In the genomic region with DNA sequence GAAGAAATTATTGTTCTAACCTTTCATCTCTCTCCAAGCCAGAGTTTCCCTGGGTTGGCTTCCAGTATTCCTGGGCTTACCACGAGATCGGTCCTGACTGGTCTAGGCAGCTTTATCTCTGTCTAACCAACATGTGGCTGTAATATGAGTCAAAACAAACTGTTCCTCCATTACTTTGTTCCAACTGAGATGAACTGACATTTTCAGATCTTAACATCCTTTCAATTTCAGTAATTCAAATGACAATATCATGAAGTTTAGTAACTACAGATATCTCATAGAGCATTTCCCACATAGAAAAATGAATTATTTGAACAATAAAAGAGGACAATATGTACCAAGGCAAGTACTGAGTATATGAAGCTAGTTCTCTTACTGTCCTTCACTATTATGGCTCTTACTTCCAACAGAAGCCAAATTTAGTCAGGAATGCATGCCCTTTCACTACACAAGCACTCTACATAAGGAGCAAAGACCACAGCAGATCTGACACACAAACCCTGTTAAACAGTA, we compare ENCODE assay signal across 9 cellular contexts. TPM values are rescaled to one million over a fixed set of nuclear protein-coding genes. Genes with fewer than 3 reads are reported as not detected.
DNase-seq lines count a peak whose midpoint lies in the region; ATAC-seq lines count a peak whose summit lies in the region.
"Had no signal": no experiment of that assay in that cellular context is flagged by ENCODE, and none has a peak within 500 bp of the region (broad histone marks: within the 10 kb centered on the region; RNA-seq: fewer than 3 reads in every experiment).

No MANE protein-coding gene starts in this region.

- H3K4me3 ChIP-seq in rectal smooth muscle tissue (ENCODE audit: low read length) = no peak overlapping the region

- H3K27me3 ChIP-seq in rectal smooth muscle tissue (ENCODE audit: control insufficient read depth, insufficient read depth, low read length) = no peaks in the 10 kb centered on the region

- peaks cover 18% of the 10 kb centered on the region for H3K4me1 ChIP-seq in rectal smooth muscle tissue (ENCODE audit: control insufficient read depth, insufficient read depth, low read length)

- H3K27ac ChIP-seq in rectal smooth muscle tissue (ENCODE audit: low read depth, low read length) = peak overlapping the region; percentile 85

- H3K36me3 ChIP-seq in rectal smooth muscle tissue (ENCODE audit: control insufficient read depth, insufficient read depth, low read length) = no peaks in the 10 kb centered on the region

- peak; percentile 48 for DNase-seq in GM04504 (ENCODE audit: low read depth)
- DNase-seq in NCI-H226 = peak; percentile 38
- DNase-seq in SW480 (ENCODE audit: low spot score) = no peak
- DNase-seq in HT-29 (ENCODE audit: low spot score) = no peak
- DNase-seq: NK-92 treated with Interleukin-12 subunit alpha and Interleukin-12 subunit beta, amount 100 ng/mL, for 24 hours had no signal

- ATAC-seq in esophagus mucosa = peak; percentile 73
- no peak for ATAC-seq in GM21825 (IDR thresholded peaks at IDR 0.05; ENCODE audit: unreplicated experiment)
- ATAC-seq in GM19328 (IDR thresholded peaks at IDR 0.05; ENCODE audit: unreplicated experiment) = no peak

- no peak overlapping the region for H3K9ac ChIP-seq in rectal smooth muscle tissue (ENCODE audit: low read length)

RNA-seq across cellular contexts. Expression of a gene that starts 15.5 kb away (rescaled TPM):
- 12.2 TPM for total RNA-seq in esophagus mucosa
- total RNA-seq in HT-29 (2014; rRNA removed; shearing (Covaris generic)) = 10.1 and 10.5 TPM in 2 replicates

RNA-seq across cellular contexts. Expression of a gene that starts 43.7 kb away (rescaled TPM):
- 25.3 TPM for total RNA-seq in esophagus mucosa
- 35.5 and 37.4 TPM in 2 replicates for total RNA-seq in HT-29 (2014; rRNA removed; shearing (Covaris generic))

Comparison
In these comparisons a context has a peak if more than half of its experiments do, and no peak if none do; other contexts are left out.
1. DNase-seq: peak in GM04504 (single experiment) and NCI-H226 (single experiment); none in SW480 (single experiment) and HT-29 (single experiment).